In genomic region chr5:148920646-148921288, GRCh38 we compare ENCODE assay signal across 24 cellular contexts.
"Had no signal": no experiment of that assay in that cellular context is flagged by ENCODE, and none has a peak within 500 bp of the region (broad histone marks: within the 10 kb centered on the region; RNA-seq: fewer than 3 reads in every experiment).

No MANE protein-coding gene starts in this region.

- H3K4me3 ChIP-seq: colonic mucosa, esophagus squamous epithelium, left lung, ovary, right lobe of liver, suprapubic skin, transverse colon, upper lobe of right lung, uterus had no signal

- ATAC-seq: natural killer cell; right lobe of liver; stimulated activated naive CD8-positive, alpha-beta T cell treated with anti-CD3 and anti-CD28 coated beads, Interleukin-15, amount 100 ng/mL, for 72 hours had no signal

- FAIRE-seq: endothelial cell of umbilical vein, kidney, small intestine had no signal

- H3K9me3 ChIP-seq: colonic mucosa, esophagus squamous epithelium, left lung, ovary, right lobe of liver, suprapubic skin, transverse colon, upper lobe of right lung, uterus had no signal

- H3K36me3 ChIP-seq: colonic mucosa, esophagus squamous epithelium, left lung, ovary, right lobe of liver, suprapubic skin, transverse colon, upper lobe of right lung, uterus had no signal

- H3K27ac ChIP-seq: colonic mucosa, esophagus squamous epithelium, left lung, ovary, right lobe of liver, suprapubic skin, transverse colon, upper lobe of right lung, uterus had no signal

- H3K27me3 ChIP-seq: colonic mucosa, esophagus squamous epithelium, left lung, ovary, right lobe of liver, suprapubic skin, transverse colon, upper lobe of right lung, uterus had no signal

- DNase-seq: colonic mucosa; effector CD8-positive, alpha-beta T cell; erythroblast; esophagus squamous epithelium; foreskin melanocyte; glutamatergic neuron; kidney; left lung; natural killer cell; occipital lobe; ovary; posterior cingulate gyrus; retina; right lobe of liver; small intestine; stimulated activated CD4-positive, alpha-beta T cell treated with anti-CD3 and anti-CD28 coated beads, Interleukin-15, amount 100 ng/mL, for 24 hours; stimulated activated CD4-positive, alpha-beta T cell treated with anti-CD3 and anti-CD28 coated beads, Interleukin-2, amount 100 ng/mL, for 48 hours; stimulated activated naive CD4-positive, alpha-beta T cell; stimulated activated naive CD8-positive, alpha-beta T cell treated with anti-CD3 and anti-CD28 coated beads, Interleukin-15, amount 100 ng/mL, for 72 hours; transverse colon; upper lobe of right lung; uterus had no signal

- H3K4me1 ChIP-seq: colonic mucosa, uterus had no signal
